8 cellular contexts compared by ENCODE assay signal in the genomic region with DNA sequence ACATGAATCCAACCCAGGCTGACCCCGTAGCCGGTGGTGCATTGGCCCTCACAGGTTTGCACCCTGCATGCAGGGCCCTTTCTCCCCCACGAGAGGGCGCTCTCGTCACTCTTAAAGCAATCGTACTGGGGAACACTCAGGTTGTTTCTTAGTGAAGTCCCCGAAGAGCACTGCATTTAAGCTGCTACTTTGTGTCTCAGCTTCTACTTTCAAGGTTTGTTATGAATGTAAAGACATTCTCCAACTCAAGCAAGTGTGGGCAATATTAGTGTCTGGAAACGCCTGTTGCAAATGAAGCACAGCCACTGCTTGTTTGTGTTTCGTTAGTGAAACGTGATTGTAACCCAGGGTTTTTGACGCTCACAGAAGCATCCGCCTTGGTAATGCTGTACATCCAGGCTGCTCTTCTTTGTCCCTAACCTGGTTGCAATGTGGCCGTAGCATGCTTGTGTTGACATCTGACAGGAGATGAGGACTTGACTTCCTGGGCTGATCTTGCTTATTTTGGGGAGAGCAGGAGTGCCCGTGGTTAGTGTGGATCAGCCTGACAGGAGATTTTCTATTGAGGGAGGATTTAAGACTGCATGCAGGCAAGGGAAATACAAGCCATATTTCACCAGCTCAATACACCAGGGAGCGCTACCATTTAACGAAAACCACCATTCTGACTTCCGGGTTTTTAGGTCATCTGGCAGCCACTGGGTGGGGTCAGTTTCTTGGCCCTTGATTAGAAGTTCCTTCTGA.
DNase-seq lines count a peak whose midpoint lies in the region; ATAC-seq, FAIRE-seq and TF ChIP-seq lines count a peak whose summit lies in the region.

No MANE protein-coding gene starts in this region.

- peak; percentile 3 for DNase-seq in AG04450 (ENCODE audit: low read depth, low spot score)
- peak; percentile 91 for DNase-seq in NCI-H2107 treated with DMSO at 0.1 percent for 48 hours (lab: John Stamatoyannopoulos, UW; ENCODE audit: unreplicated experiment)
- peak; percentile 80 for DNase-seq in WERI-Rb-1
- DNase-seq in bronchial epithelial cell (ENCODE audit: low read depth), result peak; percentile 38
- DNase-seq in stimulated activated CD4-positive, alpha-beta T cell treated with anti-CD3 and anti-CD28 coated beads, Interleukin-12 subunit alpha, Interleukin-12 subunit beta, amount 100 ng/mL, for 48 hours (ENCODE audit: low read depth in 2 of 3, low spot score in 1 of 3), result peak; percentile 64 to 80 (median 66)

- POLR2A ChIA-PET in AG04450 (lab: Yijun Ruan, JAX), result interaction anchor here (1.0 kb wide), 1 partner anchor 246 kb away, joined by 4 read pairs; no protein-coding TSS in a partner anchor

- TF ChIP-seq CTCF in AG04450 (IDR thresholded peaks at IDR 0.05; ENCODE audit: low read depth, low read length) (peak; percentile 92), WERI-Rb-1 (IDR thresholded peaks at IDR 0.05; ENCODE audit: low read depth, low read length) (peak; percentile 95), bronchial epithelial cell (IDR thresholded peaks at IDR 0.05; ENCODE audit: insufficient read depth, low read length, severe bottlenecking) (peak; percentile 90)

- FAIRE-seq in bronchial epithelial cell (lab: Jason Lieb, UNC), result no peak
- peak; percentile 84 for FAIRE-seq in islet of Langerhans (lab: Jason Lieb, UNC)

- CTCF ChIA-PET in AG04450 (lab: Charles Lee), result interaction anchor here (0.6 to 4.1 kb wide), 28 partner anchors 8 to 989 kb away, joined by 3 to 28 read pairs (median 3); no protein-coding TSS in a partner anchor

- ATAC-seq in GM18861 (IDR thresholded peaks at IDR 0.05; ENCODE audit: unreplicated experiment) (peak; percentile 90), HG03097 (IDR thresholded peaks at IDR 0.05; ENCODE audit: low FRiP score, unreplicated experiment) (peak; percentile 96)

- no peak overlapping the region for H3K27ac ChIP-seq in AG04450 (ENCODE audit: low read depth, low read length)
- H3K27ac ChIP-seq in WERI-Rb-1, result no peak overlapping the region

- H3K36me3 ChIP-seq in WERI-Rb-1 (no peaks in the 10 kb centered on the region), bronchial epithelial cell (ENCODE audit: control insufficient read depth, insufficient read depth, low read length) (no peaks in the 10 kb centered on the region)

- no peaks in the 10 kb centered on the region for H3K9me3 ChIP-seq in AG04450 (ENCODE audit: control insufficient read depth, insufficient read depth, low read length)
- no peaks in the 10 kb centered on the region for H3K9me3 ChIP-seq in WERI-Rb-1 (ENCODE audit: severe bottlenecking)

- H3K27me3 ChIP-seq in AG04450 (ENCODE audit: control insufficient read depth, insufficient read depth, low read length) (no peaks in the 10 kb centered on the region), WERI-Rb-1 (ENCODE audit: insufficient read depth, low read depth, severe bottlenecking) (no peaks in the 10 kb centered on the region), bronchial epithelial cell (ENCODE audit: control insufficient read depth, insufficient read depth, low read length) (no peaks in the 10 kb centered on the region)

- no peak overlapping the region for H3K4me3 ChIP-seq in AG04450 (ENCODE audit: low read depth, low read length)
- peak overlapping the region; percentile 54 for H3K4me3 ChIP-seq in WERI-Rb-1 (ENCODE audit: low read depth, low read length)
- H3K4me3 ChIP-seq in bronchial epithelial cell (ENCODE audit: low read depth, low read length), result no peak overlapping the region

Comparison
In these comparisons a context has a peak if more than half of its experiments do, and no peak if none do; other contexts are left out.
1. DNase-seq: peak in every context shown above with its lines; median percentile 91 in NCI-H2107 treated with DMSO at 0.1 percent for 48 hours; 80 in WERI-Rb-1; 66 in stimulated activated CD4-positive, alpha-beta T cell treated with anti-CD3 and anti-CD28 coated beads, Interleukin-12 subunit alpha, Interleukin-12 subunit beta, amount 100 ng/mL, for 48 hours; 38 in bronchial epithelial cell; 3 in AG04450.